ENCODE assay signal across 10 cellular contexts in genomic region chr1:19437911-19438310, GRCh38. TPM values are rescaled to one million over a fixed set of nuclear protein-coding genes. Genes with fewer than 3 reads are reported as not detected.
DNase-seq lines count a peak whose midpoint lies in the region; ATAC-seq and TF ChIP-seq lines count a peak whose summit lies in the region.
"Had no signal": no experiment of that assay in that cellular context is flagged by ENCODE, and none has a peak within 500 bp of the region (broad histone marks: within the 10 kb centered on the region; RNA-seq: fewer than 3 reads in every experiment).

No MANE protein-coding gene starts in this region.

- no peaks in the 10 kb centered on the region for H3K9me3 Mint-ChIP-seq in CD14-positive monocyte

- H3K9me3 ChIP-seq in psoas muscle: no peaks in the 10 kb centered on the region

- no peak overlapping the region for H3K4me3 Mint-ChIP-seq in CD14-positive monocyte

- ATAC-seq in left cardiac atrium: peak; percentile 57 to 62
- ATAC-seq in psoas muscle: peak in 1 of 4 donors; percentile 7
- ATAC-seq in foreskin keratinocyte: no peak
- no peak for ATAC-seq in GM18907 (IDR thresholded peaks at IDR 0.05; ENCODE audit: unreplicated experiment)

- intact Hi-C loops in CD14-positive monocyte (cut with micrococcal nuclease) (loop anchor here in 1 of 2 donors (5.0 kb wide), 1 partner anchor 39 kb away; no protein-coding TSS in a partner anchor), left cardiac atrium (cut with DNase I) (no loop called here), psoas muscle (cut with DNase I) (loop anchor here in 1 of 2 donors (10.0 kb wide), 1 partner anchor 47 kb away; the partner anchor contains the start of gene CAPZB)

- peaks cover 42 to 57% of the 10 kb centered on the region in 2 donors for H3K36me3 Mint-ChIP-seq in CD14-positive monocyte

- peaks cover 55% of the 10 kb centered on the region for H3K4me1 Mint-ChIP-seq in CD14-positive monocyte

- H3K27ac Mint-ChIP-seq in CD14-positive monocyte: peak overlapping the region in 4 of 7 donors; percentile 32 to 88 (median 81)

- H3K27ac ChIP-seq in psoas muscle: peak overlapping the region; percentile 79
- no peak overlapping the region for H3K27ac ChIP-seq in foreskin keratinocyte

- 44 to 61% (median 48%) methylated on average over 17 of the region's 17 CpGs for WGBS in psoas muscle, 3 donors

- no peak for TF ChIP-seq CTCF in CD14-positive monocyte (IDR thresholded peaks at IDR 0.05)
- TF ChIP-seq CTCF in astrocyte of the spinal cord (IDR thresholded peaks at IDR 0.05; ENCODE audit: low read depth, low read length): no peak
- TF ChIP-seq CTCF in psoas muscle (IDR thresholded peaks at IDR 0.05): no peak
- TF ChIP-seq CTCF in foreskin keratinocyte (conservative IDR thresholded peaks at IDR 0.05): no peak

- no peak overlapping the region for H3K4me3 ChIP-seq in astrocyte of the spinal cord (ENCODE audit: low read depth, low read length)
- peak overlapping the region; percentile 15 for H3K4me3 ChIP-seq in psoas muscle

- H3K27me3 ChIP-seq in psoas muscle (ENCODE audit: insufficient read depth in 3 of 3, low read length in 2 of 3): no peaks in the 10 kb centered on the region
- H3K27me3 ChIP-seq in foreskin keratinocyte: no peaks in the 10 kb centered on the region

- no peaks in the 10 kb centered on the region for H3K27me3 Mint-ChIP-seq in CD14-positive monocyte (ENCODE audit: low read depth in 3 of 3)

- H3K4me1 ChIP-seq in psoas muscle (peaks cover 88% of the 10 kb centered on the region), foreskin keratinocyte (peaks cover 38% of the 10 kb centered on the region)

- in situ Hi-C loops in astrocyte of the spinal cord (cut with HindIII; ENCODE audit: low sequenced_read_pairs): loop anchor here (25.0 kb wide), 1 partner anchor 199 kb away; the partner anchor contains the start of gene NBL1

- H3K36me3 ChIP-seq in psoas muscle (ENCODE audit: insufficient read depth in 1 of 2, low read depth in 1 of 2): no peaks in the 10 kb centered on the region

- DNase-seq in CD14-positive monocyte (ENCODE audit: low spot score) (no peak), astrocyte of the spinal cord (ENCODE audit: low read depth, low spot score) (peak; percentile 89), left cardiac atrium (peak; percentile 89), psoas muscle (peak; percentile 74 to 82), foreskin keratinocyte (no peak)
- DNase-seq in stimulated activated CD4-positive, alpha-beta T cell treated with anti-CD3 and anti-CD28 coated beads, Interleukin-1b, Interleukin-23, amount 100 ng/mL, for 48 hours: no peak
- no peak for DNase-seq in activated naive CD4-positive, alpha-beta T cell treated with anti-CD3 and anti-CD28 coated beads, Interleukin-2, amount 50 U/mL, for 16 hours
- DNase-seq: cerebellar nuclear complex, NCI-H1436 treated with DMSO at 0.1 percent for 48 hours had no signal

RNA-seq across cellular contexts. Expression of gene CAPZB, which starts 47.4 kb away (rescaled TPM):
- polyA plus RNA-seq in CD14-positive monocyte (100 to 1,000 TPM; 407 to 504 TPM), psoas muscle (100 to 1,000 TPM; 179 to 261 (median 206) TPM), foreskin keratinocyte (285 and 303 TPM in 2 replicates)
- total RNA-seq in left cardiac atrium (100 to 1,000 TPM; 227 to 254 TPM), psoas muscle (100 to 1,000 TPM; 207 to 284 (median 232) TPM), foreskin keratinocyte (181 and 196 TPM in 2 replicates)

Comparison
In these comparisons a context has a peak if more than half of its experiments do, and no peak if none do; other contexts are left out.
1. DNase-seq: peak in astrocyte of the spinal cord (single experiment), left cardiac atrium (single experiment) and psoas muscle (2 of 2); none in CD14-positive monocyte (single experiment), stimulated activated CD4-positive, alpha-beta T cell treated with anti-CD3 and anti-CD28 coated beads, Interleukin-1b, Interleukin-23, amount 100 ng/mL, for 48 hours (single experiment), foreskin keratinocyte (0 of 2) and activated naive CD4-positive, alpha-beta T cell treated with anti-CD3 and anti-CD28 coated beads, Interleukin-2, amount 50 U/mL, for 16 hours (single experiment).
2. ATAC-seq: peak in left cardiac atrium (2 of 2); none in foreskin keratinocyte (single experiment) and GM18907 (single experiment).